ENCODE assay signal across 7 cellular contexts in the genomic region with DNA sequence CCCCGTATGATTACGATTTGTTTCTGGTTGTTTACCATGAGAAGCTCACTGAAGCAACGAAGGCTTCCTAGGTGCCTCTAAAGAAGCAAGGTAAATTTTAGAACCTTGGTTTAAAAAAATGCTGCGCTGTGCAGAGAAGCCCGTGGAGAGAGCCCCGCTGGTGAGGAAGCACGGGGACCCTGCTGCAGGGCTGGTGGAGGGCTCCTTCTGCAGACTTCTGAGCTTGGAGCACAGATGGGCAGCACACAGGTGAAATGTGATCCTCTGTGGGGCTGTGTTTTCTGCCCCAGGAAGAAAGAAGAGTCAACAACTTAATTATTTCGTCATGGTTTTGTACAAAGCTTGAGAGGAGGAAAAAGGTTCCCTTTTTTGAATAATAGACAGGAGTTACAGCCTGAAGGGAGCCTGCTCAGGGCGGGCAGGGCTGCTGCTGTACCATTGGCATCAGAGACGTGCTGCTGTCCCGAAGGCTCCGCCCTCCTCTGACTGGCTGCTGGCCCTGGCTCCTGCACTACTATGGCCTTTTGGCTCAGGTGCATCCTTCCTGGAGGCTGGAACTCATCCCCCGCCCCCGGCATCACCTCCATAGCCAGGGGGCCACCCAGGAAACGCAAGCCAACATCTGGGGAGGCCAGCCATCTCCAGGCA.
DNase-seq lines count a peak whose midpoint lies in the region; ATAC-seq, FAIRE-seq and TF ChIP-seq lines count a peak whose summit lies in the region.
"Not testable (repeated sequence)": the region's sequence is repeated elsewhere in the genome, so short reads cannot be mapped to it uniquely, and the experiment has no call there.

No MANE protein-coding gene starts in this region.

- intact Hi-C loops in K562 (cut with micrococcal nuclease); Right ventricle myocardium superior (cut with DNase I); HepG2 (cut with micrococcal nuclease; ENCODE audit: unreplicated experiment); upper lobe of right lung (cut with DNase I): not testable (repeated sequence)

- H4K20me1 ChIP-seq in GM23338 (replicated peaks; ENCODE audit: insufficient read depth); K562 (replicated peaks; ENCODE audit: control insufficient read depth, insufficient read depth, low read length); keratinocyte (ENCODE audit: control insufficient read depth, extremely low read depth, insufficient read depth, low read length); HepG2 (ENCODE audit: insufficient read depth, low read length): not testable (repeated sequence)

- 80% methylated on average over 4 of the region's 15 CpGs for WGBS in K562 (ENCODE audit: insufficient coverage, low coverage, missing lambda C conversion rate)
- 89% methylated on average over 9 of the region's 15 CpGs for WGBS in HepG2 (ENCODE audit: low lambda C conversion rate)

- H3K9me3 ChIP-seq in K562 (replicated peaks; ENCODE audit: control insufficient read depth, insufficient read depth, low read depth, low read length); keratinocyte (ENCODE audit: control insufficient read depth, low read depth, low read length); HepG2 (ENCODE audit: low read length); upper lobe of right lung: not testable (repeated sequence)

- in situ Hi-C loops in K562 (cut with MboI); HepG2 (cut with HindIII; ENCODE audit: extremely low pct_ligation_motif_present, low pct_unique_long_range_greater_than_20kb): not testable (repeated sequence)

- POLR2A ChIA-PET in K562 (lab: Yijun Ruan, JAX); HepG2 (lab: Yijun Ruan, JAX): not testable (repeated sequence)

- BruUV-seq in K562 (replicated peaks; lab: Mats Ljungman, UMichigan); HepG2 (replicated peaks; lab: Mats Ljungman, UMichigan): not testable (repeated sequence)

- not testable (repeated sequence) for H3K4me1 ChIP-seq in GM23338 (ENCODE audit: insufficient read depth); K562 (replicated peaks in 1 of 2; ENCODE audit: control insufficient read depth in 2 of 2, insufficient read depth in 2 of 2, low read length in 2 of 2); keratinocyte (ENCODE audit: control insufficient read depth, extremely low read depth, insufficient read depth, low read length); HepG2 (ENCODE audit: insufficient read depth, low read length); upper lobe of right lung

- H3K27ac Mint-ChIP-seq in GM23338, nephron progenitor cell: not testable (repeated sequence)

- H3F3A ChIP-seq in GM23338 (replicated peaks; ENCODE audit: low read depth): not testable (repeated sequence)

- not testable (repeated sequence) for H3K9me1 ChIP-seq in K562 (ENCODE audit: control insufficient read depth, insufficient read depth, low read length); keratinocyte (ENCODE audit: control insufficient read depth, extremely low read depth, insufficient read depth, low read length)

- not testable (repeated sequence) for H3K36me3 ChIP-seq in GM23338 (ENCODE audit: insufficient read depth); K562 (ENCODE audit: control insufficient read depth, insufficient read depth, low read length); keratinocyte (ENCODE audit: control insufficient read depth in 2 of 2, extremely low read depth in 1 of 2, insufficient read depth in 2 of 2, low read length in 2 of 2); HepG2 (replicated peaks in 1 of 2; ENCODE audit: control insufficient read depth in 1 of 2, insufficient read depth in 2 of 2, low read length in 2 of 2); upper lobe of right lung

- TF ChIP-seq CTCF in GM23338 (conservative IDR thresholded peaks at IDR 0.05; ENCODE audit: low read depth in 2 of 2); K562 (IDR thresholded peaks at IDR 0.05 in 2 of 3, conservative IDR thresholded peaks at IDR 0.05 in 1 of 3; ENCODE audit: insufficient read depth in 2 of 3, low read depth in 1 of 3, low read length in 3 of 3); keratinocyte (optimal IDR thresholded peaks at IDR 0.05 in 1 of 3, IDR thresholded peaks at IDR 0.05 in 1 of 3, conservative IDR thresholded peaks at IDR 0.05 in 1 of 3; ENCODE audit: extremely low read depth in 1 of 3, insufficient read depth in 2 of 3, low read length in 3 of 3); HepG2 (CRISPR knock-in tag; IDR thresholded peaks at IDR 0.05); nephron progenitor cell (IDR thresholded peaks at IDR 0.05); upper lobe of right lung (IDR thresholded peaks at IDR 0.05): not testable (repeated sequence)

- H3K4me1 Mint-ChIP-seq in GM23338: not testable (repeated sequence)
- peaks cover 25% of the 10 kb centered on the region for H3K4me1 Mint-ChIP-seq in nephron progenitor cell

- CTCF ChIA-PET in K562 (lab: Yijun Ruan, JAX; ENCODE audit: low intra/inter-chr PET ratio); HepG2 (lab: Yijun Ruan, JAX; ENCODE audit: low intra/inter-chr PET ratio, low total read pairs): not testable (repeated sequence)

- H3K4me3 Mint-ChIP-seq in GM23338, nephron progenitor cell: not testable (repeated sequence)

- not testable (repeated sequence) for H3K4me3 ChIP-seq in GM23338; K562; keratinocyte (ENCODE audit: control insufficient read depth in 2 of 3, extremely low read depth in 1 of 3, insufficient read depth in 2 of 3, low read depth in 1 of 3, low read length in 3 of 3); HepG2 (replicated peaks in 1 of 3; ENCODE audit: insufficient read depth in 1 of 3, low read depth in 2 of 3, low read length in 3 of 3); upper lobe of right lung

- dilution Hi-C loops in keratinocyte (cut with MboI; ENCODE audit: extremely low pct_ligation_motif_present, low sequenced_read_pairs): not testable (repeated sequence)

- not testable (repeated sequence) for H3K4me2 ChIP-seq in GM23338; K562 (ENCODE audit: insufficient read depth, low read length); keratinocyte (ENCODE audit: control insufficient read depth, extremely low read depth, insufficient read depth, low read depth, low read length); HepG2 (ENCODE audit: low read depth, low read length)

- ATAC-seq in GM23338 (peak; percentile 72), Right ventricle myocardium superior (ENCODE audit: poor library complexity) (peak; percentile 56), HepG2 (peak; percentile 33), upper lobe of right lung (peak; percentile 32)
- ATAC-seq in K562: not testable (repeated sequence)

- H2AFZ ChIP-seq in GM23338; K562 (ENCODE audit: low read depth, low read length); keratinocyte (ENCODE audit: control insufficient read depth, low read length); HepG2 (ENCODE audit: low read length): not testable (repeated sequence)

- not testable (repeated sequence) for H3K9me3 Mint-ChIP-seq in GM23338, nephron progenitor cell

- H3K9me2 ChIP-seq in GM23338 (ENCODE audit: insufficient read depth): not testable (repeated sequence)

- TF ChIP-seq POLR2A in K562 (conservative IDR thresholded peaks at IDR 0.05); HepG2 (IDR thresholded peaks at IDR 0.05; ENCODE audit: insufficient read depth in 1 of 2, low read depth in 2 of 2, low read length in 2 of 2): not testable (repeated sequence)

- not testable (repeated sequence) for H3K9ac ChIP-seq in K562 (ENCODE audit: insufficient read depth in 1 of 2, low read depth in 2 of 2, low read length in 2 of 2); keratinocyte (ENCODE audit: control insufficient read depth, extremely low read depth, insufficient read depth, low read length); HepG2 (ENCODE audit: insufficient read depth, low read depth, low read length)

- not testable (repeated sequence) for H3K27me3 ChIP-seq in GM23338 (ENCODE audit: insufficient read depth); K562 (ENCODE audit: control insufficient read depth in 2 of 2, insufficient read depth in 2 of 2, low read length in 2 of 2); keratinocyte (ENCODE audit: control insufficient read depth, extremely low read depth, insufficient read depth, low read length); HepG2 (ENCODE audit: control insufficient read depth in 1 of 2, insufficient read depth in 2 of 2, low read length in 2 of 2); upper lobe of right lung

- H3K79me2 ChIP-seq in GM23338 (replicated peaks; ENCODE audit: insufficient read depth); K562 (ENCODE audit: control insufficient read depth, insufficient read depth, low read length); keratinocyte (ENCODE audit: control insufficient read depth, insufficient read depth, low read length); HepG2 (ENCODE audit: insufficient read depth, low read length): not testable (repeated sequence)

- not testable (repeated sequence) for H3K27ac ChIP-seq in GM23338 (ENCODE audit: low read depth); K562 (ENCODE audit: extremely low read depth, low read depth, low read length); keratinocyte (ENCODE audit: control insufficient read depth, insufficient read depth, low read length); HepG2 (ENCODE audit: extremely low read length, insufficient read depth, low read length); upper lobe of right lung

- not testable (repeated sequence) for H3K36me3 Mint-ChIP-seq in GM23338 (ENCODE audit: low read depth); nephron progenitor cell (ENCODE audit: low read depth)

- H3K27me3 Mint-ChIP-seq in GM23338 (ENCODE audit: insufficient read depth, low read depth, poor library complexity); nephron progenitor cell (ENCODE audit: low read depth, poor library complexity): not testable (repeated sequence)

- TF ChIP-seq EP300 in K562 (IDR thresholded peaks at IDR 0.05; ENCODE audit: low read length); HepG2 (IDR thresholded peaks at IDR 0.05; ENCODE audit: low read depth in 2 of 2, low read length in 2 of 2); HepG2 (CRISPR knock-in tag; IDR thresholded peaks at IDR 0.05; ENCODE audit: borderline replicate concordance): not testable (repeated sequence)

- not testable (repeated sequence) for DNase-seq in GM23338 (ENCODE audit: low spot score); K562 (ENCODE audit: extremely low read depth in 1 of 4, low spot score in 3 of 4); Right ventricle myocardium superior; keratinocyte (ENCODE audit: low read depth, low spot score); HepG2 (ENCODE audit: low spot score); upper lobe of right lung
- DNase-seq in nephron progenitor cell: peak; percentile 7

- TF ChIP-seq RAD21 in K562 (CRISPR knock-in tag; conservative IDR thresholded peaks at IDR 0.05 in 1 of 2, IDR thresholded peaks at IDR 0.05 in 1 of 2); HepG2 (CRISPR knock-in tag; IDR thresholded peaks at IDR 0.05): not testable (repeated sequence)

- FAIRE-seq in K562 (lab: Jason Lieb, UNC) (peak; percentile 6), keratinocyte (lab: Jason Lieb, UNC) (peak; percentile 57), HepG2 (lab: Jason Lieb, UNC) (peak; percentile 21)
